ENCODE assay signal across 21 cellular contexts in genomic region chr11:13468750-13469149, GRCh38. TPM values are rescaled to one million over a fixed set of nuclear protein-coding genes. Genes with fewer than 3 reads are reported as not detected.
"Had no signal": no experiment of that assay in that cellular context is flagged by ENCODE, and none has a peak within 500 bp of the region (broad histone marks: within the 10 kb centered on the region; RNA-seq: fewer than 3 reads in every experiment).

No MANE protein-coding gene starts in this region.

- H3K36me3 ChIP-seq: MG63, SJSA1 had no signal

- H3K27ac ChIP-seq: SJSA1, SK-N-MC had no signal

- H3K27me3 ChIP-seq: MG63, SJSA1 had no signal

- DNase-seq: KBM-7, MG63, NCI-H1092, NCI-H1105 treated with DMSO at 0.1 percent for 48 hours, NCI-H1417 treated with DMSO at 0.1 percent for 48 hours, NCI-H146, NCI-H187, NCI-H2029, NCI-H2081 treated with DMSO at 0.1 percent for 48 hours, NCI-H2171, NCI-H226, NCI-H446, NCI-H510A, NCI-H524 treated with DMSO at 0.1 percent for 48 hours, Right ventricle myocardium superior, RPMI8226, SIG-M5 had no signal

- H3K4me3 ChIP-seq: MG63, SJSA1, SK-N-MC had no signal

- H3K9me3 ChIP-seq: MG63, SJSA1 had no signal

RNA-seq across cellular contexts. Expression of gene PTH, which starts 27.0 kb away (rescaled TPM):
- total RNA-seq: HT1080, LHCN-M2, Right ventricle myocardium superior, SJSA1 had no signal
